ENCODE assay signal across 14 cellular contexts in the genomic region with DNA sequence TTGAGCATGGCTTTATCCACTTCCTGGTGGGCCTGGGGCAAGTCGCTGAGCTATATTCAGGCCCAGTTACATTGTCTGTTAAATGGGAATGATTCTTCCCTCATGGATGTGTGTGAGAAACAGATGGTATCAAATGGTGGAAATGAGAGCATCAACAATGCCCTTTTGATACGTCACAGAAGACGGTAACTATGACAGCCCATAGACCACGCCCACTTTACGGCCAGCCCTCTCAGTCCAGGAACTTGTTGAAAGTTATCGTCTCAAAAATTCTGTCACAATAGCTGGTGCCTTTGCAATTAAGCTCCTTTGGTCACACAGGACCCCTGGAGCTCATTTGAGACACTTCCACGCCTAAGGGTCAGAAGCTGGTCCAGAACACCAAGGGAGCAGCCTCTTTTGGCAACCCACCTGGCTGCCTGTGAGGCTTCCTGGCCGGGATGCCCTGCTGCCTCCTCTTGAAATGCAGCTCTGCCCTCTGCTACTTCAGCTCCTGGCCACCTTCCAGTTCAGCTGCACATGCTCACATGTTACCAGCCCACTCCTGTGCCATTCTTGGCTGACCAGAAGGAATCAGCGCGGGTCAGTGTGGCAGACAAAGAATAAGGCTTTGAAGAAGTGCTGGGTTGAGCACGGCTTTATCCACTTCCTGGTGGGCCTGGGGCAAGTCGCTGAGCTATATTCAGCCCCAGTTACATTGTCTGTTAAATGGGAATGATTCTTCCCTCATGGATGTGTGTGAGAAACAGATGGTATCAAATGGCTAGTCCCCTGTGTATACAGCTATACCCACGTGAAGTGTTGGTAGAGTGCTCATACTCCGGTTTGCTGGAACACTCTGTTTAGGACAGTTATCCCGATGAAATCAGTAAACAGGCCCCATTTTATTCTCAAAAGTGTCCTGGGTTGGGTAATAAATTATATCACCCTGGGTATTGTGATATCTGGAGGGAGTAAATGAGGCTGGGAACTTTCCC.
DNase-seq lines count a peak whose midpoint lies in the region; ATAC-seq, FAIRE-seq and TF ChIP-seq lines count a peak whose summit lies in the region.
"Had no signal": no experiment of that assay in that cellular context is flagged by ENCODE, and none has a peak within 500 bp of the region (broad histone marks: within the 10 kb centered on the region; RNA-seq: fewer than 3 reads in every experiment).

No MANE protein-coding gene starts in this region.

- H3K36me3 ChIP-seq in stomach, result no peaks in the 10 kb centered on the region
- no peaks in the 10 kb centered on the region for H3K36me3 ChIP-seq in Peyer's patch
- H3K36me3 ChIP-seq: tibial artery had no signal

- H3K27ac ChIP-seq in right cardiac atrium (ENCODE audit: low read length) (no peak overlapping the region), stomach (peak overlapping the region in 4 of 5 donors; percentile 8 to 48 (median 14)), Peyer's patch (peak overlapping the region in 2 of 4 donors; percentile 45 to 55)
- H3K27ac ChIP-seq: psoas muscle, tibial artery had no signal

- no peak for DNase-seq in HTR-8/SVneo (ENCODE audit: insufficient read length, low spot score)
- peak; percentile 46 for DNase-seq in astrocyte of the hippocampus (ENCODE audit: low read depth, low spot score)
- DNase-seq in right cardiac atrium, result peak; percentile 51 to 84 (median 81)
- no peak for DNase-seq in stomach
- DNase-seq in Peyer's patch, result no peak
- DNase-seq in GF-D8 (lab: John Stamatoyannopoulos, UW), result no peak
- no peak for DNase-seq in hepatic stellate cell (ENCODE audit: low spot score)
- DNase-seq: activated CD8-positive, alpha-beta memory T cell treated with anti-CD3 and anti-CD28 coated beads for 24 hours; activated effector memory CD4-positive, alpha-beta T cell treated with Interleukin-2 at 50 U/mL for 16 hours; NCI-H2171 treated with DMSO at 0.1 percent for 48 hours; psoas muscle; stimulated activated CD4-positive, alpha-beta T cell treated with anti-CD3 and anti-CD28 coated beads, Interleukin-1b, Interleukin-23, amount 100 ng/mL, for 48 hours; tibial artery had no signal

- H3K9me3 ChIP-seq in right cardiac atrium (ENCODE audit: control insufficient read depth, low read length), result no peaks in the 10 kb centered on the region
- peaks cover 0 to 4% (median 0%) of the 10 kb centered on the region in 4 donors for H3K9me3 ChIP-seq in stomach
- no peaks in the 10 kb centered on the region for H3K9me3 ChIP-seq in Peyer's patch
- H3K9me3 ChIP-seq: psoas muscle, tibial artery had no signal

- TF ChIP-seq EP300 in stomach (IDR thresholded peaks at IDR 0.05), result no peak

- intact Hi-C loops in right cardiac atrium (cut with DNase I), result no loop called here
- intact Hi-C loops in stomach (cut with DNase I; ENCODE audit: low total_unique reads), result no loop called here

- H3K27me3 ChIP-seq in right cardiac atrium (ENCODE audit: control insufficient read depth, insufficient read depth), result no peaks in the 10 kb centered on the region
- H3K27me3 ChIP-seq in stomach, result no peaks in the 10 kb centered on the region
- H3K27me3 ChIP-seq in Peyer's patch, result no peaks in the 10 kb centered on the region
- H3K27me3 ChIP-seq: tibial artery had no signal

- TF ChIP-seq POLR2A in stomach (IDR thresholded peaks at IDR 0.05) (no peak), Peyer's patch (IDR thresholded peaks at IDR 0.05) (no peak)

- H3K4me1 ChIP-seq in right cardiac atrium (ENCODE audit: control insufficient read depth, insufficient read depth, low read length) (no peaks in the 10 kb centered on the region), stomach (peaks cover 0 to 4% (median 0%) of the 10 kb centered on the region in 4 donors), Peyer's patch (no peaks in the 10 kb centered on the region)
- H3K4me1 ChIP-seq: psoas muscle, tibial artery had no signal

- FAIRE-seq in HTR-8/SVneo (lab: Jason Lieb, UNC), result peak; percentile 79

- 69% methylated on average over 15 of the region's 15 CpGs for WGBS in right cardiac atrium
- 85 to 92% (median 89%) methylated on average over 15 of the region's 15 CpGs for WGBS in stomach, 5 donors

- TF ChIP-seq CTCF in stomach (IDR thresholded peaks at IDR 0.05) (no peak), Peyer's patch (IDR thresholded peaks at IDR 0.05) (no peak)

- ATAC-seq in right cardiac atrium, result peak; percentile 69 to 87
- no peak for ATAC-seq in GM21360 (IDR thresholded peaks at IDR 0.05; ENCODE audit: unreplicated experiment)

- H3K4me3 ChIP-seq in right cardiac atrium (ENCODE audit: low read length), result no peak overlapping the region
- no peak overlapping the region for H3K4me3 ChIP-seq in stomach
- no peak overlapping the region for H3K4me3 ChIP-seq in Peyer's patch
- H3K4me3 ChIP-seq: psoas muscle, tibial artery had no signal

Comparison
In these comparisons a context has a peak if more than half of its experiments do, and no peak if none do; other contexts are left out.
1. DNase-seq: peak in astrocyte of the hippocampus (single experiment) and right cardiac atrium (3 of 3); none in HTR-8/SVneo (single experiment), stomach (single experiment), Peyer's patch (0 of 3), GF-D8 (single experiment) and hepatic stellate cell (single experiment).